8 cellular contexts compared by ENCODE assay signal in genomic region chr12:128823216-128823915, GRCh38. TPM values are rescaled to one million over a fixed set of nuclear protein-coding genes. Genes with fewer than 3 reads are reported as not detected.
DNase-seq lines count a peak whose midpoint lies in the region; ATAC-seq and TF ChIP-seq lines count a peak whose summit lies in the region.

No MANE protein-coding gene starts in this region.

- H3K4me1 ChIP-seq in iPS-18a (ENCODE audit: control insufficient read depth, low read depth, low read length): peaks cover 4% of the 10 kb centered on the region

- ATAC-seq in activated CD4-positive, alpha-beta T cell treated with anti-CD3 and anti-CD28 coated beads for 36 hours: peak; percentile 14

- H3K9ac ChIP-seq in iPS-18a (ENCODE audit: low read length): peak overlapping the region; percentile 61

- POLR2A ChIA-PET in activated CD4-positive, alpha-beta T cell treated with anti-CD3 and anti-CD28 coated beads for 36 hours (lab: Charles Lee): no interaction called here

- peak overlapping the region; percentile 86 for H3K4me3 Mint-ChIP-seq in activated CD4-positive, alpha-beta T cell treated with anti-CD3 and anti-CD28 coated beads for 36 hours

- H3K9me3 Mint-ChIP-seq in activated CD4-positive, alpha-beta T cell treated with anti-CD3 and anti-CD28 coated beads for 36 hours (ENCODE audit: low read depth): peaks cover 7% of the 10 kb centered on the region

- no peak for TF ChIP-seq CTCF in HFF-Myc (IDR thresholded peaks at IDR 0.05; ENCODE audit: low read depth, low read length, missing control alignments)

- peak; percentile 49 for DNase-seq in activated CD4-positive, alpha-beta T cell treated with anti-CD3 and anti-CD28 coated beads for 36 hours
- no peak for DNase-seq in activated CD4-positive, alpha-beta T cell treated with anti-CD3 and anti-CD28 coated beads for 1 hour
- DNase-seq in HFF-Myc (ENCODE audit: extremely low read depth, low read depth) (no peak), MG63 (no peak), GF-D8 (lab: John Stamatoyannopoulos, UW) (no peak)
- DNase-seq in stimulated activated CD4-positive, alpha-beta T cell treated with anti-CD3 and anti-CD28 coated beads, Interleukin-4, amount 100 ng/mL, for 1 hour: peak; percentile 19

- peak overlapping the region; percentile 51 for H3K27ac Mint-ChIP-seq in activated CD4-positive, alpha-beta T cell treated with anti-CD3 and anti-CD28 coated beads for 36 hours

- no peaks in the 10 kb centered on the region for H3K27me3 ChIP-seq in MG63
- H3K27me3 ChIP-seq in iPS-18a (ENCODE audit: control insufficient read depth, insufficient read depth, low read length): no peaks in the 10 kb centered on the region

- peaks cover 27% of the 10 kb centered on the region for H3K36me3 Mint-ChIP-seq in activated CD4-positive, alpha-beta T cell treated with anti-CD3 and anti-CD28 coated beads for 36 hours (ENCODE audit: low read depth)

- peaks cover 2% of the 10 kb centered on the region for H3K27me3 Mint-ChIP-seq in activated CD4-positive, alpha-beta T cell treated with anti-CD3 and anti-CD28 coated beads for 36 hours

- intact Hi-C loops in activated CD4-positive, alpha-beta T cell treated with anti-CD3 and anti-CD28 coated beads for 36 hours (cut with DNase I, micrococcal nuclease): no loop called here

- CTCF ChIA-PET in activated CD4-positive, alpha-beta T cell treated with anti-CD3 and anti-CD28 coated beads for 36 hours (lab: Charles Lee): no interaction called here

- WGBS in adipose tissue, 3 donors: 0 to 1% (median 0%) methylated on average over 72 to 88 of the region's 88 CpGs

- H3K4me1 Mint-ChIP-seq in activated CD4-positive, alpha-beta T cell treated with anti-CD3 and anti-CD28 coated beads for 36 hours: peaks cover 34% of the 10 kb centered on the region

- H3K9me3 ChIP-seq in MG63 (no peaks in the 10 kb centered on the region), iPS-18a (ENCODE audit: control insufficient read depth, low read depth, low read length) (peaks cover 11% of the 10 kb centered on the region)

- H3K4me3 ChIP-seq in HFF-Myc (replicated peaks; ENCODE audit: low read depth, low read length): peak overlapping the region; percentile 85
- peak overlapping the region; percentile 70 for H3K4me3 ChIP-seq in MG63
- peak overlapping the region; percentile 63 for H3K4me3 ChIP-seq in iPS-18a (ENCODE audit: low read length)

- H3K36me3 ChIP-seq in MG63: peaks cover 19% of the 10 kb centered on the region
- peaks cover 4% of the 10 kb centered on the region for H3K36me3 ChIP-seq in iPS-18a (ENCODE audit: control insufficient read depth, low read depth, low read length)

- H3K27ac ChIP-seq in adipose tissue (ENCODE audit: low read depth, low read length) (peak overlapping the region; percentile 22), iPS-18a (ENCODE audit: low read length) (no peak overlapping the region)

RNA-seq across cellular contexts. Expression of gene SLC15A4, which starts 0.4 kb away (rescaled TPM):
- total RNA-seq in activated CD4-positive, alpha-beta T cell treated with anti-CD3 and anti-CD28 coated beads for 36 hours: 10 to 100 TPM; 24.2 to 25.9 TPM
- 20.9 and 26.9 TPM in 2 replicates for total RNA-seq in MG63 (2014; rRNA removed; shearing (Covaris generic); ENCODE audit: low replicate concordance)
- polyA plus RNA-seq in adipose tissue: 10 to 100 TPM in 2 of 3 donors, 1 to 10 TPM in 1; 6.5 to 12.4 (median 10.4) TPM

RNA-seq across cellular contexts. Expression of gene GLT1D1, which starts 29.9 kb away (rescaled TPM):
- total RNA-seq in activated CD4-positive, alpha-beta T cell treated with anti-CD3 and anti-CD28 coated beads for 36 hours: under 1 TPM; 0.30 to 0.53 TPM
- 0.39 and 4.2 TPM in 2 replicates for total RNA-seq in MG63 (2014; rRNA removed; shearing (Covaris generic); ENCODE audit: low replicate concordance)
- polyA plus RNA-seq in adipose tissue: 1 to 10 TPM in 2 of 3 donors, under 1 TPM in 1; 0.20 to 7.0 (median 3.4) TPM

Comparison
In these comparisons a context has a peak if more than half of its experiments do, and no peak if none do; other contexts are left out.
1. DNase-seq: peak in activated CD4-positive, alpha-beta T cell treated with anti-CD3 and anti-CD28 coated beads for 36 hours (single experiment) and stimulated activated CD4-positive, alpha-beta T cell treated with anti-CD3 and anti-CD28 coated beads, Interleukin-4, amount 100 ng/mL, for 1 hour (single experiment); none in activated CD4-positive, alpha-beta T cell treated with anti-CD3 and anti-CD28 coated beads for 1 hour (single experiment), HFF-Myc (single experiment), MG63 (single experiment) and GF-D8 (single experiment).
2. Peak in every context shown above with its lines, with median percentiles within 50 percentile points of each other: H3K4me3 ChIP-seq.